In genomic region chr2:30445266-30445821, GRCh38 we compare ENCODE assay signal across 16 cellular contexts.
"Had no signal": no experiment of that assay in that cellular context is flagged by ENCODE, and none has a peak within 500 bp of the region (broad histone marks: within the 10 kb centered on the region; RNA-seq: fewer than 3 reads in every experiment).

No MANE protein-coding gene starts in this region.

- H3K27me3 ChIP-seq: brain microvascular endothelial cell, dorsolateral prefrontal cortex, foreskin keratinocyte, left lung, neutrophil had no signal

- H3K27ac ChIP-seq: brain microvascular endothelial cell, dorsolateral prefrontal cortex, foreskin keratinocyte had no signal

- ATAC-seq: foreskin keratinocyte, left lung, right cardiac atrium, WTC11 had no signal

- H3K27ac Mint-ChIP-seq: T-helper 1 cell treated with Interleukin-12 subunit alpha and Interleukin-12 subunit beta and Interleukin-4 antibody, amounts not matched to agents 30 μg/mL and 1 μg/mL, for 36 hours; WTC11 had no signal

- H3K4me1 ChIP-seq: foreskin keratinocyte had no signal

- H3K9me3 Mint-ChIP-seq: T-helper 1 cell treated with Interleukin-12 subunit alpha and Interleukin-12 subunit beta and Interleukin-4 antibody, amounts not matched to agents 30 μg/mL and 1 μg/mL, for 36 hours; WTC11 had no signal

- DNase-seq: activated CD4-positive, alpha-beta T cell treated with anti-CD3 and anti-CD28 coated beads for 48 hours; activated naive CD4-positive, alpha-beta T cell treated with anti-CD3 and anti-CD28 coated beads, Interleukin-2, amount 50 U/mL, for 16 hours; amygdala; brain microvascular endothelial cell; dorsolateral prefrontal cortex; foreskin keratinocyte; head of caudate nucleus; left lung; mesenchymal stem cell; posterior cingulate gyrus; right cardiac atrium; stimulated activated CD4-positive, alpha-beta T cell treated with anti-CD3 and anti-CD28 coated beads, Interleukin-1b, Interleukin-23, amount 100 ng/mL, for 48 hours; stimulated activated naive CD4-positive, alpha-beta T cell had no signal

- H3K4me3 Mint-ChIP-seq: WTC11 had no signal

- H3K4me3 ChIP-seq: left lung had no signal

- H3K36me3 Mint-ChIP-seq: WTC11 had no signal

- H3K36me3 ChIP-seq: brain microvascular endothelial cell, left lung, neutrophil had no signal

- H3K9me3 ChIP-seq: left lung, neutrophil had no signal
